12 cellular contexts compared by ENCODE assay signal in genomic region chr19:35048911-35049411, GRCh38. TPM values are rescaled to one million over a fixed set of nuclear protein-coding genes. Genes with fewer than 3 reads are reported as not detected.
A peak's percentile ranks its signal among the peaks of the same experiment; 100 is the strongest.
DNase-seq lines count a peak whose midpoint lies in the region; ATAC-seq, FAIRE-seq and TF ChIP-seq lines count a peak whose summit lies in the region.
"Had no signal": no experiment of that assay in that cellular context is flagged by ENCODE, and none has a peak within 500 bp of the region (broad histone marks: within the 10 kb centered on the region; RNA-seq: fewer than 3 reads in every experiment).

No MANE protein-coding gene starts in this region.

- peak overlapping the region in 1 of 2 donors; percentile 2 for H3K27ac ChIP-seq in breast epithelium
- no peak overlapping the region for H3K27ac ChIP-seq in lower lobe of right lung
- H3K27ac ChIP-seq: sigmoid colon had no signal

- FAIRE-seq in RCC 7860 (lab: Jason Lieb, UNC) = no peak
- FAIRE-seq: endothelial cell of umbilical vein had no signal

- H3K27ac Mint-ChIP-seq in MCF 10A (ENCODE audit: low read depth, unreplicated experiment) = no peak overlapping the region
- H3K27ac Mint-ChIP-seq in activated CD4-positive, alpha-beta T cell treated with anti-CD3 and anti-CD28 coated beads, Interleukin-2, amount 10 ng/mL, durations not matched to agents 7 days and 5 days = no peak overlapping the region
- H3K27ac Mint-ChIP-seq: activated CD4-positive, alpha-beta T cell treated with anti-CD3 and anti-CD28 coated beads for 36 hours had no signal

- peak; percentile 9 to 52 for ATAC-seq in lower lobe of right lung
- no peak for ATAC-seq in GM18909 (IDR thresholded peaks at IDR 0.05; ENCODE audit: poor library complexity, unreplicated experiment)
- ATAC-seq: activated CD4-positive, alpha-beta T cell treated with anti-CD3 and anti-CD28 coated beads for 36 hours had no signal

- no peaks in the 10 kb centered on the region for H3K9me3 ChIP-seq in breast epithelium
- H3K9me3 ChIP-seq in lower lobe of right lung = no peaks in the 10 kb centered on the region
- H3K9me3 ChIP-seq: sigmoid colon had no signal

- H3K36me3 Mint-ChIP-seq in MCF 10A (ENCODE audit: insufficient read depth, unreplicated experiment) = no peaks in the 10 kb centered on the region
- H3K36me3 Mint-ChIP-seq in activated CD4-positive, alpha-beta T cell treated with anti-CD3 and anti-CD28 coated beads, Interleukin-2, amount 10 ng/mL, durations not matched to agents 7 days and 5 days (ENCODE audit: low read depth) = no peaks in the 10 kb centered on the region

- H3K4me1 ChIP-seq in breast epithelium = no peaks in the 10 kb centered on the region
- H3K4me1 ChIP-seq in lower lobe of right lung = peaks cover 7% of the 10 kb centered on the region
- H3K4me1 ChIP-seq: sigmoid colon had no signal

- H3K9me3 Mint-ChIP-seq in MCF 10A (ENCODE audit: unreplicated experiment) = no peaks in the 10 kb centered on the region
- H3K9me3 Mint-ChIP-seq in activated CD4-positive, alpha-beta T cell treated with anti-CD3 and anti-CD28 coated beads, Interleukin-2, amount 10 ng/mL, durations not matched to agents 7 days and 5 days = no peaks in the 10 kb centered on the region

- no peaks in the 10 kb centered on the region for H3K27me3 Mint-ChIP-seq in MCF 10A (ENCODE audit: insufficient read depth, unreplicated experiment)
- no peaks in the 10 kb centered on the region for H3K27me3 Mint-ChIP-seq in activated CD4-positive, alpha-beta T cell treated with anti-CD3 and anti-CD28 coated beads, Interleukin-2, amount 10 ng/mL, durations not matched to agents 7 days and 5 days
- H3K27me3 Mint-ChIP-seq: activated CD4-positive, alpha-beta T cell treated with anti-CD3 and anti-CD28 coated beads for 36 hours had no signal

- intact Hi-C loops in MCF 10A (cut with micrococcal nuclease) = no loop called here
- intact Hi-C loops in breast epithelium (cut with DNase I; ENCODE audit: low total_unique reads) = no loop called here
- intact Hi-C loops in lower lobe of right lung (cut with DNase I) = no loop called here

- CTCF ChIA-PET in MCF 10A (lab: Yijun Ruan, JAX) = interaction anchor here (0.6 to 2.0 kb wide), 8 partner anchors 9 to 75 kb away, joined by 3 to 7 read pairs (median 4); no protein-coding TSS in a partner anchor
- CTCF ChIA-PET in activated CD4-positive, alpha-beta T cell treated with anti-CD3 and anti-CD28 coated beads, Interleukin-2, amount 10 ng/mL, durations not matched to agents 7 days and 5 days (lab: Charles Lee) = interaction anchor here (0.7 kb wide), 1 partner anchor 18 kb away, joined by 3 read pairs; no protein-coding TSS in a partner anchor

- no peak for TF ChIP-seq POLR2A in breast epithelium (IDR thresholded peaks at IDR 0.05)

- H3K4me1 Mint-ChIP-seq in MCF 10A (ENCODE audit: insufficient read depth, unreplicated experiment) = peaks cover 6% of the 10 kb centered on the region
- H3K4me1 Mint-ChIP-seq in activated CD4-positive, alpha-beta T cell treated with anti-CD3 and anti-CD28 coated beads, Interleukin-2, amount 10 ng/mL, durations not matched to agents 7 days and 5 days = peaks cover 15% of the 10 kb centered on the region

- POLR2A ChIA-PET in MCF 10A (lab: Yijun Ruan, JAX) = no interaction called here
- POLR2A ChIA-PET in activated CD4-positive, alpha-beta T cell treated with anti-CD3 and anti-CD28 coated beads, Interleukin-2, amount 10 ng/mL, durations not matched to agents 7 days and 5 days (lab: Charles Lee) = no interaction called here

- DNase-seq in MCF 10A (ENCODE audit: unreplicated experiment) (peak; percentile 21), breast epithelium (ENCODE audit: low spot score in 2 of 2) (no peak), cerebellum (ENCODE audit: low spot score) (peak; percentile 63), lower lobe of right lung (peak; percentile 51), NCI-H446 treated with DMSO at 0.1 percent for 48 hours (lab: John Stamatoyannopoulos, UW) (no peak), RCC 7860 (ENCODE audit: low spot score) (no peak)
- DNase-seq in activated CD4-positive, alpha-beta T cell treated with anti-CD3 and anti-CD28 coated beads, Interleukin-2, amount 10 ng/mL, durations not matched to agents 7 days and 5 days = no peak
- DNase-seq: activated CD4-positive, alpha-beta T cell treated with anti-CD3 and anti-CD28 coated beads for 36 hours; sigmoid colon; SW 1271 had no signal

- H3K36me3 ChIP-seq in breast epithelium (no peaks in the 10 kb centered on the region), lower lobe of right lung (no peaks in the 10 kb centered on the region)
- H3K36me3 ChIP-seq: sigmoid colon had no signal

- H3K27me3 ChIP-seq in breast epithelium = no peaks in the 10 kb centered on the region
- H3K27me3 ChIP-seq in lower lobe of right lung (ENCODE audit: low read depth) = no peaks in the 10 kb centered on the region
- H3K27me3 ChIP-seq: sigmoid colon had no signal

- BruUV-seq in MCF 10A (replicated peaks; lab: Mats Ljungman, UMichigan) = no TSS peak

- H3K4me3 Mint-ChIP-seq in MCF 10A (ENCODE audit: unreplicated experiment) = no peak overlapping the region
- H3K4me3 Mint-ChIP-seq in activated CD4-positive, alpha-beta T cell treated with anti-CD3 and anti-CD28 coated beads, Interleukin-2, amount 10 ng/mL, durations not matched to agents 7 days and 5 days = no peak overlapping the region
- H3K4me3 Mint-ChIP-seq: activated CD4-positive, alpha-beta T cell treated with anti-CD3 and anti-CD28 coated beads for 36 hours had no signal

- TF ChIP-seq CTCF in MCF 10A (IDR thresholded peaks at IDR 0.05; ENCODE audit: unreplicated experiment) = no peak
- no peak for TF ChIP-seq CTCF in breast epithelium (IDR thresholded peaks at IDR 0.05)
- TF ChIP-seq CTCF in lower lobe of right lung (IDR thresholded peaks at IDR 0.05) = no peak

- H3K4me3 ChIP-seq in breast epithelium = no peak overlapping the region
- H3K4me3 ChIP-seq in lower lobe of right lung = no peak overlapping the region
- H3K4me3 ChIP-seq: sigmoid colon had no signal

RNA-seq across cellular contexts. Expression of gene HPN, which starts 7.4 kb away (rescaled TPM):
- total RNA-seq in MCF 10A (2022) (not detected in 2 replicates), breast epithelium (10 to 100 TPM in 1 of 3 donors, 1 to 10 TPM in 2; 1.8 to 18.0 (median 8.5) TPM), cerebellum (0.27 TPM), lower lobe of right lung (28.1 TPM)
- not detected for total RNA-seq in activated CD4-positive, alpha-beta T cell treated with anti-CD3 and anti-CD28 coated beads, Interleukin-2, amount 10 ng/mL, durations not matched to agents 7 days and 5 days
- total RNA-seq: endothelial cell of umbilical vein had no signal

RNA-seq across cellular contexts. Expression of gene SCN1B, which starts 18.7 kb away (rescaled TPM):
- total RNA-seq in MCF 10A (2022) (0.19 and 0.27 TPM in 2 replicates), breast epithelium (10 to 100 TPM in 1 of 3 donors, 1 to 10 TPM in 2; 5.1 to 14.6 (median 8.5) TPM), cerebellum (7.5 TPM), lower lobe of right lung (9.8 TPM)
- under 1 TPM; 0.50 to 0.97 TPM for total RNA-seq in activated CD4-positive, alpha-beta T cell treated with anti-CD3 and anti-CD28 coated beads, Interleukin-2, amount 10 ng/mL, durations not matched to agents 7 days and 5 days

RNA-seq across cellular contexts. Expression of gene GRAMD1A, which starts 48.8 kb away (rescaled TPM):
- total RNA-seq in MCF 10A (2022) (46.7 and 48.1 TPM in 2 replicates), breast epithelium (10 to 100 TPM; 30.6 to 56.0 (median 38.6) TPM), cerebellum (50.0 TPM), lower lobe of right lung (90.7 TPM)
- 100 to 1,000 TPM; 106 to 114 TPM for total RNA-seq in activated CD4-positive, alpha-beta T cell treated with anti-CD3 and anti-CD28 coated beads, Interleukin-2, amount 10 ng/mL, durations not matched to agents 7 days and 5 days

Comparison
In these comparisons a context has a peak if more than half of its experiments do, and no peak if none do; other contexts are left out.
1. DNase-seq: peak in MCF 10A (single experiment), cerebellum (single experiment) and lower lobe of right lung (single experiment); none in breast epithelium (0 of 2), NCI-H446 treated with DMSO at 0.1 percent for 48 hours (single experiment), activated CD4-positive, alpha-beta T cell treated with anti-CD3 and anti-CD28 coated beads, Interleukin-2, amount 10 ng/mL, durations not matched to agents 7 days and 5 days (single experiment) and RCC 7860 (single experiment).